Comparison of ENCODE assay signal across 14 cellular contexts in the genomic region with DNA sequence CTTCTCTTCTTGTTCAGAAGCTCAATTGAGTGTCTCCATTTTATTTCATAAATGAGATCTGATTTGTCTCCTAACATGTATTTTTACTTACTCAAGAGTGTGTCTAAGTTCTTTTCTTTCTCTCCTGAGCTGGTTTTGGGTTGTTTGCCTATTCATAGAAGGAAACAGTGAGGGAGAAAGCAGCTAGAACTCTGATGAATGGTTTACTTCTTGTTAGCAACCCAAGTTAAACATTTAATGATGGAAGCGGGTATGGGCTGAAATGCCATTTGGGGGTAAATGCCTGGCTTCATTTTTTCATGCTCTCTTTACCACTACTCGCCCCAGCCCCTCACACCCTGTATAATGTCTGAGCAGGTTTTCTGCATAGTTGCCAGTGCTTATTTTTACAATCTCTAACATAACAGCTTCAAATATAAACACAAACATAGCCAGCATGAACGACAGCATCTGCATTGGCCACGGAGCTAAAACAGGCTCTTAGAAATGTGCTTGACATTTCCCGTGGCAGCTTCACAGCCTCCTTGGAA.
DNase-seq lines count a peak whose midpoint lies in the region; ATAC-seq, FAIRE-seq and TF ChIP-seq lines count a peak whose summit lies in the region.
"Had no signal": no experiment of that assay in that cellular context is flagged by ENCODE, and none has a peak within 500 bp of the region (broad histone marks: within the 10 kb centered on the region; RNA-seq: fewer than 3 reads in every experiment).

No MANE protein-coding gene starts in this region.

- intact Hi-C loops in kidney (cut with DNase I) (no loop called here), tibial artery (cut with DNase I; ENCODE audit: low total_unique reads) (no loop called here)

- H3K27ac ChIP-seq in kidney (ENCODE audit: low read depth in 2 of 2, low read length in 2 of 2) (peak overlapping the region; percentile 49 to 67), thoracic aorta (peak overlapping the region; percentile 26 to 29), tibial artery (no peak overlapping the region)

- DNase-seq in NCI-H1417 (lab: John Stamatoyannopoulos, UW) = peak in 2 of 3 experiments; percentile 18 to 60
- no peak for DNase-seq in NCI-H1417 treated with DMSO at 0.1 percent for 48 hours (lab: John Stamatoyannopoulos, UW)
- DNase-seq in NCI-H69 (lab: John Stamatoyannopoulos, UW) = peak; percentile 75
- no peak for DNase-seq in kidney
- no peak for DNase-seq in thoracic aorta (ENCODE audit: low spot score)
- DNase-seq in effector CD8-positive, alpha-beta T cell (lab: John Stamatoyannopoulos, UW) = no peak
- no peak for DNase-seq in tibial artery
- DNase-seq: C1 segment of cervical spinal cord, DND-41, GDM1, NCI-H146, PC-3 had no signal

- no peak overlapping the region for H3K9ac ChIP-seq in kidney (ENCODE audit: low read length in 2 of 2)

- no peak for FAIRE-seq in kidney (lab: Jason Lieb, UNC)
- FAIRE-seq: GM19239 had no signal

- H3K4me1 ChIP-seq in kidney (ENCODE audit: control insufficient read depth in 1 of 2, insufficient read depth in 1 of 2, low read depth in 1 of 2, low read length in 2 of 2) = peaks cover 5 to 8% of the 10 kb centered on the region in 2 donors
- peaks cover 10 to 32% of the 10 kb centered on the region in 2 donors for H3K4me1 ChIP-seq in thoracic aorta (ENCODE audit: control insufficient read depth in 1 of 2, low read depth in 2 of 2)
- peaks cover 0 to 26% (median 13%) of the 10 kb centered on the region in 4 donors for H3K4me1 ChIP-seq in tibial artery

- H3K4me3 ChIP-seq in kidney (ENCODE audit: low read length in 2 of 2) (peak overlapping the region; percentile 33 to 40), thoracic aorta (peak overlapping the region; percentile 25), tibial artery (no peak overlapping the region)

- H3K27me3 ChIP-seq in thoracic aorta (replicated peaks; ENCODE audit: insufficient read depth) (no peaks in the 10 kb centered on the region), tibial artery (no peaks in the 10 kb centered on the region)

- H3K36me3 ChIP-seq in kidney (ENCODE audit: control insufficient read depth in 1 of 2, insufficient read depth in 2 of 2, low read length in 2 of 2) (peaks cover 0 to 5% of the 10 kb centered on the region in 2 donors), thoracic aorta (no peaks in the 10 kb centered on the region), tibial artery (no peaks in the 10 kb centered on the region)

- ATAC-seq in thoracic aorta (ENCODE audit: insufficient number of reproducible peaks, low FRiP score, low read depth) (no peak), GM19328 (IDR thresholded peaks at IDR 0.05; ENCODE audit: unreplicated experiment) (no peak)
- ATAC-seq: PC-3 had no signal

- TF ChIP-seq CTCF in kidney (IDR thresholded peaks at IDR 0.05; ENCODE audit: borderline replicate concordance, extremely low read depth, insufficient read depth) (no peak), thoracic aorta (IDR thresholded peaks at IDR 0.05) (no peak), tibial artery (IDR thresholded peaks at IDR 0.05) (no peak)

- H3K9me3 ChIP-seq in kidney (ENCODE audit: control insufficient read depth in 1 of 2, low read length in 2 of 2) (peaks cover 0 to 5% of the 10 kb centered on the region in 2 donors), thoracic aorta (no peaks in the 10 kb centered on the region), tibial artery (peaks cover 0 to 5% (median 0%) of the 10 kb centered on the region in 3 donors)

Comparison
In these comparisons a context has a peak if more than half of its experiments do, and no peak if none do; other contexts are left out.
1. DNase-seq: peak in NCI-H1417 (2 of 3) and NCI-H69 (single experiment); none in NCI-H1417 treated with DMSO at 0.1 percent for 48 hours (single experiment), kidney (single experiment), thoracic aorta (single experiment), effector CD8-positive, alpha-beta T cell (single experiment) and tibial artery (0 of 2).
2. H3K27ac ChIP-seq: peak in kidney (2 of 2) and thoracic aorta (2 of 2); none in tibial artery (0 of 2).
3. H3K4me3 ChIP-seq: peak in kidney (2 of 2) and thoracic aorta (single experiment); none in tibial artery (0 of 2).